In the genomic region with DNA sequence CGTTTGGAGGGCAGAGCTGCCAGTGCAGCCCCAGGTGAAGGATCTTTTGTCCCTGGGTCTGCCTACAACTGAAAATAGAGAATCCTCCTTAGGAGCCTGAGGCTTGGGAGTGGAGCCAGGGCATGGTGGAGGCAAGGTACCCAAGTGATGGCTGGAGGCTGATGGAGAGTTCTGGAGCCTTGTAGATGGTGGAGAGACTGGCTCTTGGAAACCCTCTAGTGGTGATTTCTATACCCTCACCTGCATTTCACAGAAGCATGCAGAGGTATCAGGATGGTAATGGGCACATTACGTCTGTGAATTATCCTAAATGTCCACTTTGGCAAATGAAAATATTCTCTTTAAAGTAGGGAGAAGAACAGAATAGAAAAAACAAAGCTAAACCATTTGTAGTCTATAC, we compare ENCODE assay signal across 9 cellular contexts. TPM values are rescaled to one million over a fixed set of nuclear protein-coding genes. Genes with fewer than 3 reads are reported as not detected.
A peak's percentile ranks its signal among the peaks of the same experiment; 100 is the strongest.
DNase-seq lines count a peak whose midpoint lies in the region; ATAC-seq, FAIRE-seq and TF ChIP-seq lines count a peak whose summit lies in the region.
"Had no signal": no experiment of that assay in that cellular context is flagged by ENCODE, and none has a peak within 500 bp of the region (broad histone marks: within the 10 kb centered on the region; RNA-seq: fewer than 3 reads in every experiment).

No MANE protein-coding gene starts in this region.

- H3K9ac ChIP-seq in HepG2 (ENCODE audit: insufficient read depth, low read depth, low read length), result no peak overlapping the region

- TF ChIP-seq RAD21 in A549 (conservative IDR thresholded peaks at IDR 0.05 in 1 of 2, IDR thresholded peaks at IDR 0.05 in 1 of 2) (peak; percentile 15 to 29; a peak in 1 of 5 replicates), HepG2 (CRISPR knock-in tag; IDR thresholded peaks at IDR 0.05) (no peak)

- ATAC-seq in A549, result peak in 1 of 2 experiments; percentile 86; a peak in 3 of 6 replicates
- peak; percentile 84 for ATAC-seq in GM18502 (IDR thresholded peaks at IDR 0.05; ENCODE audit: poor library complexity, unreplicated experiment)
- ATAC-seq in HG02885 (IDR thresholded peaks at IDR 0.05; ENCODE audit: poor library complexity, unreplicated experiment), result peak; percentile 85
- peak; percentile 84 for ATAC-seq in HepG2
- no peak for ATAC-seq in HG03460 (IDR thresholded peaks at IDR 0.05; ENCODE audit: unreplicated experiment)

- WGBS in A549 (ENCODE audit: missing lambda C conversion rate), result 41% methylated on average over 1 of the region's 2 CpGs
- WGBS in HepG2 (ENCODE audit: low lambda C conversion rate), result 0% methylated on average over 1 of the region's 2 CpGs

- no peaks in the 10 kb centered on the region for H3K27me3 ChIP-seq in HepG2 (ENCODE audit: control insufficient read depth in 1 of 2, insufficient read depth in 2 of 2, low read length in 2 of 2)
- no peaks in the 10 kb centered on the region for H3K27me3 ChIP-seq in MG63

- in situ Hi-C loops in HepG2 (cut with HindIII; ENCODE audit: extremely low pct_ligation_motif_present, low pct_unique_long_range_greater_than_20kb), result no loop called here

- peak; percentile 7 to 11 for DNase-seq in A549 (ENCODE audit: low read depth in 1 of 2, low spot score in 1 of 2)
- DNase-seq in SW480 (ENCODE audit: low spot score), result peak; percentile 28
- no peak for DNase-seq in HepG2 (ENCODE audit: low spot score)
- DNase-seq in NCI-H1694 treated with DMSO at 0.1 percent for 48 hours (lab: John Stamatoyannopoulos, UW), result no peak
- DNase-seq in MG63, result no peak

- H3K79me2 ChIP-seq in HepG2 (ENCODE audit: insufficient read depth, low read length), result no peaks in the 10 kb centered on the region

- H3K4me2 ChIP-seq in A549 (no peak overlapping the region), HepG2 (ENCODE audit: low read depth, low read length) (no peak overlapping the region)

- no peak overlapping the region for H3K4me3 ChIP-seq in A549
- H3K4me3 ChIP-seq in HepG2 (replicated peaks in 1 of 3; ENCODE audit: insufficient read depth in 1 of 3, low read depth in 2 of 3, low read length in 3 of 3), result no peak overlapping the region
- no peak overlapping the region for H3K4me3 ChIP-seq in MG63

- H3K36me3 ChIP-seq in HepG2 (replicated peaks in 1 of 2; ENCODE audit: control insufficient read depth in 1 of 2, insufficient read depth in 2 of 2, low read length in 2 of 2) (no peaks in the 10 kb centered on the region), MG63 (no peaks in the 10 kb centered on the region)

- H4K20me1 ChIP-seq in HepG2 (ENCODE audit: insufficient read depth, low read length), result no peaks in the 10 kb centered on the region

- CTCF ChIA-PET in A549 (lab: Yijun Ruan, JAX), result interaction anchor here (0.6 to 2.4 kb wide), 6 partner anchors 10 to 857 kb away, joined by 3 to 7 read pairs (median 4); no protein-coding TSS in a partner anchor
- CTCF ChIA-PET in HepG2 (lab: Yijun Ruan, JAX; ENCODE audit: low intra/inter-chr PET ratio, low total read pairs), result interaction anchor here (1.2 kb wide), 1 partner anchor 58 kb away, joined by 6 read pairs; no protein-coding TSS in a partner anchor

- TF ChIP-seq EP300 in A549 (IDR thresholded peaks at IDR 0.05) (no peak), HepG2 (IDR thresholded peaks at IDR 0.05; ENCODE audit: low read depth in 2 of 2, low read length in 2 of 2) (no peak), HepG2 (CRISPR knock-in tag; IDR thresholded peaks at IDR 0.05; ENCODE audit: borderline replicate concordance) (no peak)

- BruUV-seq in HepG2 (replicated peaks; lab: Mats Ljungman, UMichigan), result no TSS peak

- H3K9me3 ChIP-seq in A549, result no peaks in the 10 kb centered on the region
- no peaks in the 10 kb centered on the region for H3K9me3 ChIP-seq in HepG2 (ENCODE audit: low read length)
- H3K9me3 ChIP-seq in MG63, result no peaks in the 10 kb centered on the region

- no peak for TF ChIP-seq POLR2A in A549 (IDR thresholded peaks at IDR 0.05; ENCODE audit: low read length)
- no peak for TF ChIP-seq POLR2A in HepG2 (IDR thresholded peaks at IDR 0.05; ENCODE audit: insufficient read depth in 1 of 2, low read depth in 2 of 2, low read length in 2 of 2)

- intact Hi-C loops in HepG2 (cut with micrococcal nuclease; ENCODE audit: unreplicated experiment), result loop anchor here (5.0 kb wide), 1 partner anchor 57 kb away; no protein-coding TSS in a partner anchor

- TF ChIP-seq CTCF in A549 (IDR thresholded peaks at IDR 0.05) (0 out of 3 replicates have a peak, but pooled peaks have one; percentile 21), HepG2 (CRISPR knock-in tag; IDR thresholded peaks at IDR 0.05) (peak; percentile 22)

- no peaks in the 10 kb centered on the region for H3K4me1 ChIP-seq in A549
- no peaks in the 10 kb centered on the region for H3K4me1 ChIP-seq in HepG2 (ENCODE audit: insufficient read depth, low read length)

- no peak overlapping the region for H2AFZ ChIP-seq in HepG2 (ENCODE audit: low read length)

- FAIRE-seq in A549 (lab: Jason Lieb, UNC), result peak; percentile 32
- no peak for FAIRE-seq in HepG2 (lab: Jason Lieb, UNC)

- H3K27ac ChIP-seq in A549, result no peak overlapping the region
- no peak overlapping the region for H3K27ac ChIP-seq in HepG2 (ENCODE audit: extremely low read length, insufficient read depth, low read length)

- POLR2A ChIA-PET in A549 (lab: Yijun Ruan, JAX), result no interaction called here
- POLR2A ChIA-PET in HepG2 (lab: Yijun Ruan, JAX), result no interaction called here

TF ChIP-seq in A549, 52 proteins besides CTCF, POLR2A, EP300 and RAD21:
- TF ChIP-seq HEYL (CRISPR knock-in tag; IDR thresholded peaks at IDR 0.05) (no peak), MYC (IDR thresholded peaks at IDR 0.05; ENCODE audit: borderline replicate concordance, low read length) (no peak), GATA3 (IDR thresholded peaks at IDR 0.05; ENCODE audit: borderline replicate concordance) (no peak), SREBF2 (IDR thresholded peaks at IDR 0.05) (no peak), NFE2L2 (conservative IDR thresholded peaks at IDR 0.05; ENCODE audit: low read length) (no peak)

TF ChIP-seq in HepG2, 621 proteins besides CTCF, POLR2A, EP300 and RAD21:
- TF ChIP-seq FOXO1 (CRISPR knock-in tag; IDR thresholded peaks at IDR 0.05) (no peak), ZNF614 (CRISPR knock-in tag; IDR thresholded peaks at IDR 0.05; ENCODE audit: borderline replicate concordance) (no peak), STAG1 (CRISPR knock-in tag; IDR thresholded peaks at IDR 0.05) (peak; percentile 30; the same call in 1 of the 2 replicates)

RNA-seq across cellular contexts. Expression of a gene that starts 44.4 kb away (rescaled TPM):
- polyA plus RNA-seq in A549 (2011; rRNA removed), result not detected in 2 replicates
- not detected in 2 replicates for polyA plus RNA-seq in A549 (2012; cell fraction: cytosol; rRNA removed)
- polyA plus RNA-seq in A549 (2012; cell fraction: nucleus; rRNA removed), result 0.07 TPM in 1 of 2 replicates, not detected in the other
- polyA plus RNA-seq in A549 (2017; fragmentation: RNase III; extraction: RNeasy Plus Mini Kit Qiagen cat#74134 plus additional on column Dnase treatment), result not detected in 3 replicates
- polyA minus RNA-seq in A549 (2011; rRNA and poly(A)+ RNA removed), result not detected in 2 replicates
- total RNA-seq in HepG2 (2016; rRNA removed; fragmentation: Illumina TruSeq; extraction: Trizol), result not detected in 2 replicates
- total RNA-seq in HepG2 (2016; cell fraction: cytosol; rRNA removed; fragmentation: Illumina TruSeq; extraction: Trizol; ENCODE audit: low read depth), result not detected in 2 replicates
- not detected in 2 replicates for total RNA-seq in HepG2 (2016; cell fraction: insoluble cytoplasmic fraction; rRNA removed; fragmentation: Illumina TruSeq; extraction: Trizol)
- not detected in 2 replicates for total RNA-seq in HepG2 (2016; cell fraction: membrane; rRNA removed; fragmentation: Illumina TruSeq; extraction: Trizol)
- total RNA-seq in HepG2 (2016; cell fraction: nucleus; rRNA removed; fragmentation: Illumina TruSeq; extraction: Trizol), result not detected in 2 replicates
- polyA plus RNA-seq in HepG2 (2011; rRNA removed), result 0.05 and 0.09 TPM in 2 replicates
- not detected in 2 replicates for polyA plus RNA-seq in HepG2 (2011; cell fraction: cytosol; rRNA removed)
- polyA plus RNA-seq in HepG2 (2011; cell fraction: nucleus; rRNA removed), result 0.12 and 0.24 TPM in 2 replicates
- not detected in 2 replicates for polyA plus RNA-seq in HepG2 (2012)
- polyA plus RNA-seq in HepG2 (2016; cell fraction: cytosol; fragmentation: Illumina TruSeq; extraction: Trizol; ENCODE audit: low read depth), result not detected in 2 replicates
- polyA plus RNA-seq in HepG2 (2016; cell fraction: insoluble cytoplasmic fraction; fragmentation: Illumina TruSeq; extraction: Trizol; ENCODE audit: low read depth), result not detected in 2 replicates
- not detected in 2 replicates for polyA plus RNA-seq in HepG2 (2016; cell fraction: membrane; fragmentation: Illumina TruSeq; extraction: Trizol; ENCODE audit: low read depth)
- polyA plus RNA-seq in HepG2 (2016; cell fraction: nucleus; fragmentation: Illumina TruSeq; extraction: Trizol; ENCODE audit: insufficient read depth, low read depth), result not detected in 2 replicates
- not detected in 2 replicates for polyA minus RNA-seq in HepG2 (2011; rRNA and poly(A)+ RNA removed; ENCODE audit: low replicate concordance)
- polyA minus RNA-seq in HepG2 (2011; cell fraction: cytosol; rRNA and poly(A)+ RNA removed), result not detected in 2 replicates
- not detected in 2 replicates for polyA minus RNA-seq in HepG2 (2011; cell fraction: nucleus; rRNA and poly(A)+ RNA removed)
- 4.1 and 6.2 TPM in 2 replicates for total RNA-seq in MG63 (2014; rRNA removed; shearing (Covaris generic); ENCODE audit: low replicate concordance)
- total RNA-seq: temporal lobe had no signal

Comparison
In these comparisons a context has a peak if more than half of its experiments do, and no peak if none do; other contexts are left out.
1. DNase-seq: peak in A549 (2 of 2) and SW480 (single experiment); none in HepG2 (single experiment), NCI-H1694 treated with DMSO at 0.1 percent for 48 hours (single experiment) and MG63 (single experiment).